ENCODE assay signal across 21 cellular contexts in genomic region chr13:112510987-112511715, GRCh38.
DNase-seq lines count a peak whose midpoint lies in the region; FAIRE-seq and TF ChIP-seq lines count a peak whose summit lies in the region.
"Had no signal": no experiment of that assay in that cellular context is flagged by ENCODE, and none has a peak within 500 bp of the region (broad histone marks: within the 10 kb centered on the region; RNA-seq: fewer than 3 reads in every experiment).

No MANE protein-coding gene starts in this region.

- H3K4me1 Mint-ChIP-seq in activated naive CD4-positive, alpha-beta T cell treated with anti-CD3 and anti-CD28 coated beads for 36 hours (ENCODE audit: low read depth) = no peaks in the 10 kb centered on the region
- H3K4me1 Mint-ChIP-seq in activated naive CD4-positive, alpha-beta T cell treated with anti-CD3 and anti-CD28 coated beads, Interleukin-2, amount 10 ng/mL, durations not matched to agents 7 days and 5 days = no peaks in the 10 kb centered on the region
- H3K4me1 Mint-ChIP-seq in T-helper 2 cell treated with Interferon-gamma antibody and Interleukin-4, amounts not matched to agents 5 μg/mL and 100 μg/mL, for 36 hours (ENCODE audit: low read depth) = no peaks in the 10 kb centered on the region
- peaks cover 10 to 24% of the 10 kb centered on the region in 2 donors for H3K4me1 Mint-ChIP-seq in immature natural killer cell

- H3K9me3 Mint-ChIP-seq in activated naive CD4-positive, alpha-beta T cell treated with anti-CD3 and anti-CD28 coated beads for 36 hours = no peaks in the 10 kb centered on the region
- H3K9me3 Mint-ChIP-seq in activated naive CD4-positive, alpha-beta T cell treated with anti-CD3 and anti-CD28 coated beads, Interleukin-2, amount 10 ng/mL, durations not matched to agents 7 days and 5 days = no peaks in the 10 kb centered on the region
- H3K9me3 Mint-ChIP-seq in T-helper 2 cell treated with Interferon-gamma antibody and Interleukin-4, amounts not matched to agents 5 μg/mL and 100 μg/mL, for 36 hours = no peaks in the 10 kb centered on the region
- H3K9me3 Mint-ChIP-seq in immature natural killer cell = no peaks in the 10 kb centered on the region
- H3K9me3 Mint-ChIP-seq: CD4-positive, alpha-beta T cell; IgD-negative memory B cell; stimulated activated naive CD8-positive, alpha-beta T cell treated with anti-CD3 and anti-CD28 coated beads, Interleukin-15, Interleukin-2, amounts not matched to agents 100 ng/mL and 50 ng/mL, for 24 hours had no signal

- no peak for FAIRE-seq in urothelium cell line (lab: Jason Lieb, UNC)
- FAIRE-seq: H1 had no signal

- H3K27me3 Mint-ChIP-seq in activated naive CD4-positive, alpha-beta T cell treated with anti-CD3 and anti-CD28 coated beads for 36 hours (ENCODE audit: low read depth) = no peaks in the 10 kb centered on the region
- no peaks in the 10 kb centered on the region for H3K27me3 Mint-ChIP-seq in activated naive CD4-positive, alpha-beta T cell treated with anti-CD3 and anti-CD28 coated beads, Interleukin-2, amount 10 ng/mL, durations not matched to agents 7 days and 5 days
- H3K27me3 Mint-ChIP-seq in T-helper 2 cell treated with Interferon-gamma antibody and Interleukin-4, amounts not matched to agents 5 μg/mL and 100 μg/mL, for 36 hours (ENCODE audit: low read depth) = no peaks in the 10 kb centered on the region
- no peaks in the 10 kb centered on the region for H3K27me3 Mint-ChIP-seq in immature natural killer cell (ENCODE audit: low read depth in 3 of 3)
- H3K27me3 Mint-ChIP-seq: CD4-positive, alpha-beta T cell; IgD-negative memory B cell; stimulated activated naive CD8-positive, alpha-beta T cell treated with anti-CD3 and anti-CD28 coated beads, Interleukin-15, Interleukin-2, amounts not matched to agents 100 ng/mL and 50 ng/mL, for 24 hours had no signal

- intact Hi-C loops in activated naive CD4-positive, alpha-beta T cell treated with anti-CD3 and anti-CD28 coated beads for 36 hours (cut with micrococcal nuclease) = loop anchor here (1.0 kb wide), 1 partner anchor 95 kb away; no protein-coding TSS in a partner anchor
- intact Hi-C loops in posterior cingulate gyrus (cut with DNase I) = no loop called here

- CTCF ChIA-PET in activated naive CD4-positive, alpha-beta T cell treated with anti-CD3 and anti-CD28 coated beads for 36 hours (lab: Charles Lee) = interaction anchor here (0.7 to 1.8 kb wide), 2 partner anchors 95 to 364 kb away, joined by 3 to 7 read pairs; no protein-coding TSS in a partner anchor
- CTCF ChIA-PET in activated naive CD4-positive, alpha-beta T cell treated with anti-CD3 and anti-CD28 coated beads, Interleukin-2, amount 10 ng/mL, durations not matched to agents 7 days and 5 days (lab: Charles Lee) = interaction anchor here (2.2 kb wide), 1 partner anchor 95 kb away, joined by 7 read pairs; no protein-coding TSS in a partner anchor
- CTCF ChIA-PET in GM10248 (lab: Yijun Ruan, JAX) = interaction anchor here (2.1 to 4.3 kb wide), 2 partner anchors 10 kb away, joined by 6 to 20 read pairs; no protein-coding TSS in a partner anchor

- peaks cover 18% of the 10 kb centered on the region for H3K36me3 Mint-ChIP-seq in activated naive CD4-positive, alpha-beta T cell treated with anti-CD3 and anti-CD28 coated beads for 36 hours (ENCODE audit: low read depth)
- H3K36me3 Mint-ChIP-seq in activated naive CD4-positive, alpha-beta T cell treated with anti-CD3 and anti-CD28 coated beads, Interleukin-2, amount 10 ng/mL, durations not matched to agents 7 days and 5 days = peaks cover 33% of the 10 kb centered on the region
- H3K36me3 Mint-ChIP-seq in T-helper 2 cell treated with Interferon-gamma antibody and Interleukin-4, amounts not matched to agents 5 μg/mL and 100 μg/mL, for 36 hours (ENCODE audit: low read depth) = peaks cover 16% of the 10 kb centered on the region
- H3K36me3 Mint-ChIP-seq in immature natural killer cell = peaks cover 7 to 36% (median 27%) of the 10 kb centered on the region in 3 donors

- H3K27ac Mint-ChIP-seq in activated naive CD4-positive, alpha-beta T cell treated with anti-CD3 and anti-CD28 coated beads for 36 hours = no peak overlapping the region
- H3K27ac Mint-ChIP-seq in activated naive CD4-positive, alpha-beta T cell treated with anti-CD3 and anti-CD28 coated beads, Interleukin-2, amount 10 ng/mL, durations not matched to agents 7 days and 5 days = no peak overlapping the region
- H3K27ac Mint-ChIP-seq in T-helper 2 cell treated with Interferon-gamma antibody and Interleukin-4, amounts not matched to agents 5 μg/mL and 100 μg/mL, for 36 hours = no peak overlapping the region
- peak overlapping the region in 5 of 6 donors; percentile 31 to 76 (median 40) for H3K27ac Mint-ChIP-seq in immature natural killer cell
- H3K27ac Mint-ChIP-seq: CD4-positive, alpha-beta T cell; IgD-negative memory B cell; stimulated activated naive CD8-positive, alpha-beta T cell treated with anti-CD3 and anti-CD28 coated beads, Interleukin-15, Interleukin-2, amounts not matched to agents 100 ng/mL and 50 ng/mL, for 24 hours had no signal

- DNase-seq in activated naive CD4-positive, alpha-beta T cell treated with anti-CD3 and anti-CD28 coated beads for 36 hours = peak; percentile 13
- DNase-seq in activated naive CD4-positive, alpha-beta T cell treated with anti-CD3 and anti-CD28 coated beads, Interleukin-2, amount 10 ng/mL, durations not matched to agents 7 days and 5 days = no peak
- peak; percentile 10 for DNase-seq in T-helper 2 cell treated with Interferon-gamma antibody and Interleukin-4, amounts not matched to agents 5 μg/mL and 100 μg/mL, for 36 hours (ENCODE audit: low spot score)
- peak in 1 of 3 donors; percentile 9 for DNase-seq in immature natural killer cell
- DNase-seq in urothelium cell line (ENCODE audit: low spot score) = peak; percentile 21
- no peak for DNase-seq in posterior cingulate gyrus
- DNase-seq in GM10248 (ENCODE audit: extremely low spot score) = no peak
- DNase-seq in COLO668 (lab: John Stamatoyannopoulos, UW; ENCODE audit: unreplicated experiment) = no peak
- DNase-seq: activated CD4-positive, alpha-beta T cell treated with anti-CD3 and anti-CD28 coated beads for 1 hour; CD4-positive, alpha-beta T cell; DMS53; esophagus squamous epithelium; left ventricle myocardium superior; mucosa of descending colon; NCI-H2081 treated with DMSO at 0.1 percent for 48 hours; NCI-H510A treated with DMSO at 0.1 percent for 48 hours; stimulated activated CD4-positive, alpha-beta T cell treated with anti-CD3 and anti-CD28 coated beads, Interleukin-15, amount 100 ng/mL, for 24 hours; upper lobe of right lung had no signal

- POLR2A ChIA-PET in GM10248 (lab: Yijun Ruan, JAX) = no interaction called here

- H3K4me3 Mint-ChIP-seq in activated naive CD4-positive, alpha-beta T cell treated with anti-CD3 and anti-CD28 coated beads for 36 hours = no peak overlapping the region
- no peak overlapping the region for H3K4me3 Mint-ChIP-seq in activated naive CD4-positive, alpha-beta T cell treated with anti-CD3 and anti-CD28 coated beads, Interleukin-2, amount 10 ng/mL, durations not matched to agents 7 days and 5 days
- no peak overlapping the region for H3K4me3 Mint-ChIP-seq in T-helper 2 cell treated with Interferon-gamma antibody and Interleukin-4, amounts not matched to agents 5 μg/mL and 100 μg/mL, for 36 hours
- no peak overlapping the region for H3K4me3 Mint-ChIP-seq in immature natural killer cell
- H3K4me3 Mint-ChIP-seq: CD4-positive, alpha-beta T cell; IgD-negative memory B cell; stimulated activated naive CD8-positive, alpha-beta T cell treated with anti-CD3 and anti-CD28 coated beads, Interleukin-15, Interleukin-2, amounts not matched to agents 100 ng/mL and 50 ng/mL, for 24 hours had no signal

- TF ChIP-seq CTCF in GM10248 (IDR thresholded peaks at IDR 0.05; ENCODE audit: control extremely low read depth, extremely low read depth, low read depth, missing control alignments) = no peak

Comparison
In these comparisons a context has a peak if more than half of its experiments do, and no peak if none do; other contexts are left out.
1. DNase-seq: peak in activated naive CD4-positive, alpha-beta T cell treated with anti-CD3 and anti-CD28 coated beads for 36 hours (single experiment), T-helper 2 cell treated with Interferon-gamma antibody and Interleukin-4, amounts not matched to agents 5 μg/mL and 100 μg/mL, for 36 hours (single experiment) and urothelium cell line (single experiment); none in activated naive CD4-positive, alpha-beta T cell treated with anti-CD3 and anti-CD28 coated beads, Interleukin-2, amount 10 ng/mL, durations not matched to agents 7 days and 5 days (single experiment), posterior cingulate gyrus (0 of 10), GM10248 (single experiment) and COLO668 (single experiment).
2. H3K27ac Mint-ChIP-seq: peak in immature natural killer cell (5 of 6); none in activated naive CD4-positive, alpha-beta T cell treated with anti-CD3 and anti-CD28 coated beads for 36 hours (single experiment), activated naive CD4-positive, alpha-beta T cell treated with anti-CD3 and anti-CD28 coated beads, Interleukin-2, amount 10 ng/mL, durations not matched to agents 7 days and 5 days (single experiment) and T-helper 2 cell treated with Interferon-gamma antibody and Interleukin-4, amounts not matched to agents 5 μg/mL and 100 μg/mL, for 36 hours (single experiment).